Comparison of ENCODE assay signal across 19 cellular contexts in the genomic region with DNA sequence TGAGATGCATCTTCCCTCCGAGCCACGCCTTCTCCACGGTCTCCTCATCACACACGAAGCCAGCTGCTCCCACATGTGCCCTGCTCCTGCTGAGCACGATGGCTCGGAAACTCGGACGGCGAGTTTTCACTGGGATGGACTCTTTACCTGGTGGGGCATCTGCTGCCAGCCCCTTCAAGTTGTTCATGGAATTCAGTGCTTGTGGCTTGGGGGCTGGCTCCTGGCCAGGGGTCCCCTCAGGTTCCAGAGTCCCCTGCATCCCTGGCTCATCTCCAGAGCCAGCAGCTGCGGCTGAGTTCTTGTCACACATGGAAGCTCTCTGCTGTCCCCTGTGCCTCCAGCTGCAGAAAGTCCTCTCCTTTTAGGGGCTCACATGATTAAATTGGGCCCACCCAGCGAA.
"Had no signal": no experiment of that assay in that cellular context is flagged by ENCODE, and none has a peak within 500 bp of the region (broad histone marks: within the 10 kb centered on the region; RNA-seq: fewer than 3 reads in every experiment).

No MANE protein-coding gene starts in this region.

- H3K36me3 Mint-ChIP-seq: activated naive CD4-positive, alpha-beta T cell treated with anti-CD3 and anti-CD28 coated beads, Interleukin-2, amount 50 U/mL, for 24 hours had no signal

- DNase-seq: activated CD4-positive, alpha-beta T cell treated with anti-CD3 and anti-CD28 coated beads for 1 hour; activated gamma-delta T cell; activated T-cell treated with anti-CD3 and anti-CD28 coated beads, Interleukin-2, amount 50 U/mL, for 72 hours; adrenal gland; effector memory CD8-positive, alpha-beta T cell; hippocampal formation; islet precursor cell; left colon; occipital lobe; retina; stimulated activated CD4-positive, alpha-beta T cell treated with anti-CD3 and anti-CD28 coated beads, Interleukin-12 subunit alpha, Interleukin-12 subunit beta, amount 100 ng/mL, for 4 hours; stimulated activated CD4-positive, alpha-beta T cell treated with anti-CD3 and anti-CD28 coated beads, Interleukin-1b, Interleukin-23, amount 100 ng/mL, for 48 hours; stimulated activated CD8-positive, alpha-beta memory T cell treated with anti-CD3 and anti-CD28 coated beads, Interleukin-4, amount 100 ng/mL, for 48 hours; stimulated activated naive CD4-positive, alpha-beta T cell treated with Interleukin-2 at 50 U/mL for 16 hours; T-helper 2 cell; WERI-Rb-1 had no signal

- H3K4me3 Mint-ChIP-seq: activated naive CD4-positive, alpha-beta T cell treated with anti-CD3 and anti-CD28 coated beads, Interleukin-2, amount 50 U/mL, for 24 hours; activated T-cell treated with anti-CD3 and anti-CD28 coated beads, Interleukin-2, amount 50 U/mL, for 72 hours; effector memory CD8-positive, alpha-beta T cell; mesothelial cell of epicardium; nephron had no signal

- H3K27me3 Mint-ChIP-seq: activated naive CD4-positive, alpha-beta T cell treated with anti-CD3 and anti-CD28 coated beads, Interleukin-2, amount 50 U/mL, for 24 hours had no signal

- H3K4me1 Mint-ChIP-seq: activated naive CD4-positive, alpha-beta T cell treated with anti-CD3 and anti-CD28 coated beads, Interleukin-2, amount 50 U/mL, for 24 hours; mesothelial cell of epicardium had no signal

- H3K27ac Mint-ChIP-seq: activated naive CD4-positive, alpha-beta T cell treated with anti-CD3 and anti-CD28 coated beads, Interleukin-2, amount 50 U/mL, for 24 hours; activated T-cell treated with anti-CD3 and anti-CD28 coated beads, Interleukin-2, amount 50 U/mL, for 72 hours; effector memory CD8-positive, alpha-beta T cell; mesothelial cell of epicardium had no signal

- ATAC-seq: effector memory CD8-positive, alpha-beta T cell; left colon had no signal

- H3K9me3 Mint-ChIP-seq: activated naive CD4-positive, alpha-beta T cell treated with anti-CD3 and anti-CD28 coated beads, Interleukin-2, amount 50 U/mL, for 24 hours; activated T-cell treated with anti-CD3 and anti-CD28 coated beads, Interleukin-2, amount 50 U/mL, for 72 hours; mesothelial cell of epicardium; nephron had no signal
